Comparison of ENCODE assay signal across 1 cellular context in the genomic region with DNA sequence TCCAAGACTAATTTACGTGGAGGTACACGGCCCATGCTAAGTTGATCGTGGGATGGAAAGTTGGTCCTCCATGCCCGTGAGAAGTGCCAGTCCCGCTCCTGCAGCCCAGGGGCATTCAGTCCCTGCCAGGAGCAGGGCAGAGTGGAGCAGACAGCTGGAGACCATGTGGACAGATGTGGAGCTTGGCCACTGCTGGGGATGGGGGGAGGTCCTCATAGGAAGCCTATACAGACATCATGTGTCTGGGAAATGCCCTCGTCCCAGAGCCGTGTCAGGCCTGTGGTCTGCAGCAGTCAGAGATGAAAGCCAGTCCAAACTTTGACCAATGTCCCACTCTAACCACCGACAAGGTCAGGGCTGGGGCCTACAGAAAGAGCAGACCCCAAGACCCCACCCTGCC.
TF ChIP-seq lines count a peak whose summit lies in the region.

No MANE protein-coding gene starts in this region.

TF ChIP-seq in SK-N-SH, 30 proteins besides CTCF, POLR2A, EP300 and RAD21 (continued from another document):
- TF ChIP-seq NFIC (IDR thresholded peaks at IDR 0.05; ENCODE audit: borderline replicate concordance) (no peak), GABPA (IDR thresholded peaks at IDR 0.05; ENCODE audit: low read depth) (no peak), MXI1 (IDR thresholded peaks at IDR 0.05; ENCODE audit: low read depth, low read length) (no peak), RXRA (IDR thresholded peaks at IDR 0.05; ENCODE audit: borderline replicate concordance, low read depth) (no peak), FOXJ3 (CRISPR knock-in tag; IDR thresholded peaks at IDR 0.05) (no peak), TAF1 (IDR thresholded peaks at IDR 0.05; ENCODE audit: borderline replicate concordance, low read depth, low read length) (no peak), EZH2phosphoT487 (IDR thresholded peaks at IDR 0.05; ENCODE audit: borderline replicate concordance, low read depth) (no peak), REST (IDR thresholded peaks at IDR 0.05; ENCODE audit: low read depth, low read length) (no peak), RFX5 (IDR thresholded peaks at IDR 0.05; ENCODE audit: low read length) (no peak), MAX (IDR thresholded peaks at IDR 0.05; ENCODE audit: low read depth) (no peak)
- TF ChIP-seq, protein P1, sequence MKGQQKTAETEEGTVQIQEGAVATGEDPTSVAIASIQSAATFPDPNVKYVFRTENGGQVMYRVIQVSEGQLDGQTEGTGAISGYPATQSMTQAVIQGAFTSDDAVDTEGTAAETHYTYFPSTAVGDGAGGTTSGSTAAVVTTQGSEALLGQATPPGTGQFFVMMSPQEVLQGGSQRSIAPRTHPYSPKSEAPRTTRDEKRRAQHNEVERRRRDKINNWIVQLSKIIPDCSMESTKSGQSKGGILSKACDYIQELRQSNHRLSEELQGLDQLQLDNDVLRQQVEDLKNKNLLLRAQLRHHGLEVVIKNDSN (IDR thresholded peaks at IDR 0.05; ENCODE audit: borderline replicate concordance, low read depth) = no peak
TF ChIP-seq in SK-N-SH: peak in this region for 0.
